Comparison of ENCODE assay signal across 14 cellular contexts in the genomic region with DNA sequence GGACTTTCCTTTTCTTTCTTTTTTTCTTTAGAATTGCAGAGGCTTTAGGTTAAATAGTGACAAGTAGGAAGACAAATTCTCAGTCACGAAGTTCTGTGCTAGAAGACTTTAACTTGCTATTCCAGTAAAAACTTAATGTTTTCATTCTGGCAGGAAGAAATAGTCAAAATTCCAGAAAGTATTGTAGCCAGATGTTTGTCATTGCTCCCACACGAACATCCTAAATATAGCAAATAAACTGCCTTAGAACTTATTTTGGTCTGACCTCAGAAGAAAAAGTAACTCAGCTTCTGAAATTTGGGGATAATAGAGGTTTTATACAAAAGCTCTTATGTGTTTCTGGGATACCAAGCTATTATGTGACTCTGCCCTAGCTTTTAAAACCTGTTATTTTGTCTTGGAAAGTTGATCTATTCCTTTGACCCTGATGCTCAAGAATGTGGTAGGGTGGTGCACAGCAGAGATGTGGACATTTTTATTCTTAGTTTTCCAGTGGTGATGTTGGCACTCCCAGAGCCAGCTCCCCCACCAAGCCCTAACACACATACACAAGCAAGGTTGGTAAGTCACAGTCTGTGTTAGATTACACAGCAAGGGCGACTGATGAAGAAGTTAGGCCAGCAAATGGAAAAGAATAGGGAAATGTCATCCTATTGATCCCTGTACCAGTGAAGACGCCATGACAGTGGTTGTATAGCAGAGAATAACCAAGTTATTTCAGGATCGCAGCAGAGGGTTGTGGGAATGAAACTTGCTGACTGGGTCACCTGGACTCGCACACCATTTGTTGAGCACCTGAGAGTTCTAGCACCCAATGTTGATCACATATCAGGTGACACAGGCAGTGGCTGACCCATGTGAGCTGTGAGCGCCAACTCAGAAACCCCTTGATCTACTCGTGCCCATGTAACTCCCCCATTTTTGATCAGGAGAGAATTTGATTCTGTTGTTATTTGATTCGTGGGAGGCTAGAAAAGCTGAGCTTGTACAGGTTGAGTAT. TPM values are rescaled to one million over a fixed set of nuclear protein-coding genes. Genes with fewer than 3 reads are reported as not detected.
A peak's percentile ranks its signal among the peaks of the same experiment; 100 is the strongest.
DNase-seq lines count a peak whose midpoint lies in the region; ATAC-seq, FAIRE-seq and TF ChIP-seq lines count a peak whose summit lies in the region.
"Had no signal": no experiment of that assay in that cellular context is flagged by ENCODE, and none has a peak within 500 bp of the region (broad histone marks: within the 10 kb centered on the region; RNA-seq: fewer than 3 reads in every experiment).

No MANE protein-coding gene starts in this region.

- no peak overlapping the region for H2AFZ ChIP-seq in osteoblast (ENCODE audit: low read length)

- peaks cover 58% of the 10 kb centered on the region for H3K79me2 ChIP-seq in osteoblast (ENCODE audit: insufficient read depth, low read length)

- 64 to 70% methylated on average over 9 of the region's 9 CpGs for WGBS in aorta, 2 donors

- TF ChIP-seq CTCF in left ventricle myocardium inferior (IDR thresholded peaks at IDR 0.05; ENCODE audit: borderline replicate concordance) (no peak), osteoblast (IDR thresholded peaks at IDR 0.05; ENCODE audit: extremely low read depth, low read depth, low read length) (no peak)

- H3K4me3 ChIP-seq in left ventricle myocardium inferior (no peak overlapping the region), osteoblast (ENCODE audit: insufficient read depth, low read length) (peak overlapping the region; percentile 11), aorta (ENCODE audit: low read length in 2 of 2) (no peak overlapping the region)
- H3K4me3 ChIP-seq: esophagus squamous epithelium, right lobe of liver, SJCRH30 had no signal

- intact Hi-C loops in left ventricle myocardium inferior (cut with micrococcal nuclease): no loop called here
- intact Hi-C loops in Right ventricle myocardium superior (cut with DNase I): no loop called here
- intact Hi-C loops in aorta (cut with DNase I): loop anchor here (1.0 to 10.0 kb wide), 2 partner anchors 23 to 105 kb away; a partner anchor contains a TSS

- no peak for DNase-seq in left ventricle myocardium inferior
- DNase-seq in Right ventricle myocardium superior: no peak
- DNase-seq in osteoblast (ENCODE audit: insufficient read length, low spot score, missing footprints): peak; percentile 65
- no peak for DNase-seq in aorta
- DNase-seq in activated T-cell treated with anti-CD3 and anti-CD28 coated beads, Interleukin-2, amount 50 U/mL, for 48 hours: no peak
- DNase-seq in KG1 (lab: John Stamatoyannopoulos, UW): no peak
- DNase-seq in NCI-H526 treated with DMSO at 0.1 percent for 48 hours (lab: John Stamatoyannopoulos, UW): no peak
- DNase-seq: esophagus squamous epithelium, NCI-H2029, NCI-H774, right lobe of liver, SJCRH30 had no signal

- ATAC-seq in Right ventricle myocardium superior (ENCODE audit: poor library complexity): no peak
- ATAC-seq in aorta (ENCODE audit: low FRiP score): peak; percentile 62
- ATAC-seq: right lobe of liver had no signal

- H3K9me3 ChIP-seq in left ventricle myocardium inferior (replicated peaks): no peaks in the 10 kb centered on the region
- no peaks in the 10 kb centered on the region for H3K9me3 ChIP-seq in osteoblast (ENCODE audit: low read depth, low read length)
- no peaks in the 10 kb centered on the region for H3K9me3 ChIP-seq in aorta (ENCODE audit: control insufficient read depth, low read length)
- H3K9me3 ChIP-seq: esophagus squamous epithelium, right lobe of liver, SJCRH30 had no signal

- peak overlapping the region; percentile 49 for H3K4me2 ChIP-seq in osteoblast (ENCODE audit: insufficient read depth, low read length)

- H3K36me3 ChIP-seq in left ventricle myocardium inferior (peaks cover 15% of the 10 kb centered on the region), osteoblast (ENCODE audit: insufficient read depth, low read length) (peaks cover 15% of the 10 kb centered on the region), aorta (ENCODE audit: control insufficient read depth in 1 of 2, insufficient read depth in 2 of 2, low read length in 1 of 2) (no peaks in the 10 kb centered on the region)

- FAIRE-seq in endometrium (lab: Jason Lieb, UNC): peak; percentile 92
- FAIRE-seq: A204.1 had no signal

- H3K4me1 ChIP-seq in left ventricle myocardium inferior (peaks cover 51% of the 10 kb centered on the region), osteoblast (ENCODE audit: insufficient read depth, low read length) (peaks cover 24% of the 10 kb centered on the region), aorta (ENCODE audit: control insufficient read depth in 1 of 2, insufficient read depth in 2 of 2, low read length in 2 of 2) (peaks cover 6 to 21% of the 10 kb centered on the region in 2 donors)
- H3K4me1 ChIP-seq: SJCRH30 had no signal

- H3K27ac ChIP-seq in left ventricle myocardium inferior (replicated peaks) (peak overlapping the region; percentile 25), osteoblast (ENCODE audit: low read depth, low read length) (peak overlapping the region; percentile 67), aorta (ENCODE audit: low read depth in 1 of 2, low read length in 2 of 2) (peak overlapping the region; percentile 83 to 94)
- H3K27ac ChIP-seq: right lobe of liver, SJCRH30 had no signal

- peaks cover 15% of the 10 kb centered on the region for H4K20me1 ChIP-seq in osteoblast (ENCODE audit: insufficient read depth, low read length)

- no peaks in the 10 kb centered on the region for H3K27me3 ChIP-seq in left ventricle myocardium inferior (ENCODE audit: low read depth)
- H3K27me3 ChIP-seq in osteoblast (ENCODE audit: insufficient read depth, low read length): no peaks in the 10 kb centered on the region
- H3K27me3 ChIP-seq in aorta (ENCODE audit: control insufficient read depth in 1 of 2, insufficient read depth in 2 of 2, low read length in 1 of 2): no peaks in the 10 kb centered on the region
- H3K27me3 ChIP-seq: esophagus squamous epithelium, right lobe of liver, SJCRH30 had no signal

RNA-seq across cellular contexts. Expression of a gene that starts 23.7 kb away (rescaled TPM):
- total RNA-seq in left ventricle myocardium inferior: 16.5 TPM
- total RNA-seq in Right ventricle myocardium superior: 14.0 TPM
- 41.3 and 44.5 TPM in 2 replicates for total RNA-seq in osteoblast
- 10 to 100 TPM; 49.1 to 64.4 TPM for total RNA-seq in aorta
- polyA plus RNA-seq in aorta: 10 to 100 TPM; 16.4 to 48.2 TPM

Comparison
In these comparisons a context has a peak if more than half of its experiments do, and no peak if none do; other contexts are left out.
1. H3K27ac ChIP-seq: peak in every context shown above with its lines; median percentile 88 in aorta; 67 in osteoblast; 25 in left ventricle myocardium inferior.
2. intact Hi-C loops: an anchor here in aorta (1.0 to 10.0 kb wide); none called in left ventricle myocardium inferior and Right ventricle myocardium superior.